19 cellular contexts compared by ENCODE assay signal in genomic region chr1:12056331-12056841, GRCh38. TPM values are rescaled to one million over a fixed set of nuclear protein-coding genes. Genes with fewer than 3 reads are reported as not detected.
DNase-seq lines count a peak whose midpoint lies in the region; ATAC-seq and TF ChIP-seq lines count a peak whose summit lies in the region.
"Had no signal": no experiment of that assay in that cellular context is flagged by ENCODE, and none has a peak within 500 bp of the region (broad histone marks: within the 10 kb centered on the region; RNA-seq: fewer than 3 reads in every experiment).

No MANE protein-coding gene starts in this region.

- no peaks in the 10 kb centered on the region for H3K36me3 Mint-ChIP-seq in activated T-helper 17 cell treated with anti-CD3 and anti-CD28 coated beads, Interleukin-2, amount 50 U/mL, for 72 hours (ENCODE audit: low read depth)
- no peaks in the 10 kb centered on the region for H3K36me3 Mint-ChIP-seq in Calu3 (ENCODE audit: insufficient read depth, unreplicated experiment)
- H3K36me3 Mint-ChIP-seq: type B pancreatic cell had no signal

- no peak for TF ChIP-seq CTCF in Calu3 (IDR thresholded peaks at IDR 0.05; ENCODE audit: unreplicated experiment)

- H3K27me3 Mint-ChIP-seq in activated T-helper 17 cell treated with anti-CD3 and anti-CD28 coated beads, Interleukin-2, amount 50 U/mL, for 72 hours: peaks cover 6% of the 10 kb centered on the region
- H3K27me3 Mint-ChIP-seq in Calu3 (ENCODE audit: unreplicated experiment): peaks cover 19% of the 10 kb centered on the region

- H3K9me3 Mint-ChIP-seq in activated T-helper 17 cell treated with anti-CD3 and anti-CD28 coated beads, Interleukin-2, amount 50 U/mL, for 72 hours: no peaks in the 10 kb centered on the region
- no peaks in the 10 kb centered on the region for H3K9me3 Mint-ChIP-seq in Calu3 (ENCODE audit: low read depth, unreplicated experiment)
- H3K9me3 Mint-ChIP-seq: type B pancreatic cell had no signal

- DNase-seq in stimulated activated CD4-positive, alpha-beta T cell treated with anti-CD3 and anti-CD28 coated beads, Interleukin-1b, Interleukin-23, amount 100 ng/mL, for 48 hours: peak; percentile 68
- no peak for DNase-seq in stimulated activated CD4-positive, alpha-beta T cell treated with anti-CD3 and anti-CD28 coated beads, Interleukin-4, amount 100 ng/mL, for 1 hour
- DNase-seq in HT1080 (ENCODE audit: low read depth) (peak; percentile 79), Calu3 (no peak), activated gamma-delta T cell treated with Interleukin-2 at 50 U/mL for 16 hours (no peak), cardiac septum (ENCODE audit: low spot score) (no peak)
- DNase-seq in stimulated activated naive CD8-positive, alpha-beta T cell treated with anti-CD3 and anti-CD28 coated beads, Interleukin-15, Interleukin-2, amounts not matched to agents 100 U/mL and 50 U/mL, for 24 hours: peak; percentile 49
- DNase-seq: anterior cingulate cortex, BE2C, DMS 273 treated with DMSO at 0.1 percent for 48 hours, foreskin melanocyte, KBM-7, left lung, NCI-H1048, NCI-H2081 treated with DMSO at 0.1 percent for 48 hours, NCI-H526 treated with DMSO at 0.1 percent for 48 hours, pancreas had no signal

- peak; percentile 70 for ATAC-seq in activated T-helper 17 cell treated with anti-CD3 and anti-CD28 coated beads, Interleukin-2, amount 50 U/mL, for 72 hours (replicated peaks)
- ATAC-seq in stimulated activated naive CD8-positive, alpha-beta T cell treated with anti-CD3 and anti-CD28 coated beads, Interleukin-15, Interleukin-2, amounts not matched to agents 100 U/mL and 50 U/mL, for 24 hours: peak; percentile 45
- ATAC-seq: left lung, pancreas had no signal

- peak overlapping the region; percentile 23 for H3K27ac Mint-ChIP-seq in activated T-helper 17 cell treated with anti-CD3 and anti-CD28 coated beads, Interleukin-2, amount 50 U/mL, for 72 hours
- no peak overlapping the region for H3K27ac Mint-ChIP-seq in Calu3 (ENCODE audit: unreplicated experiment)
- H3K27ac Mint-ChIP-seq: type B pancreatic cell had no signal

- intact Hi-C loops in Calu3 (cut with micrococcal nuclease; ENCODE audit: unreplicated experiment) (no loop called here), cardiac septum (cut with DNase I) (no loop called here)

- peak overlapping the region; percentile 64 for H3K4me3 Mint-ChIP-seq in activated T-helper 17 cell treated with anti-CD3 and anti-CD28 coated beads, Interleukin-2, amount 50 U/mL, for 72 hours
- no peak overlapping the region for H3K4me3 Mint-ChIP-seq in Calu3 (ENCODE audit: low read depth, unreplicated experiment)
- H3K4me3 Mint-ChIP-seq: type B pancreatic cell had no signal

- CTCF ChIA-PET in Calu3 (lab: Charles Lee): no interaction called here

- no TSS peak for BruUV-seq in Calu3 (replicated peaks; lab: Mats Ljungman, UMichigan)

- peaks cover 47% of the 10 kb centered on the region for H3K4me1 Mint-ChIP-seq in activated T-helper 17 cell treated with anti-CD3 and anti-CD28 coated beads, Interleukin-2, amount 50 U/mL, for 72 hours
- peaks cover 13% of the 10 kb centered on the region for H3K4me1 Mint-ChIP-seq in Calu3 (ENCODE audit: low read depth, unreplicated experiment)

RNA-seq across cellular contexts. Expression of gene TNFRSF8, which starts 6.7 kb away (rescaled TPM):
- 6.1 and 7.7 TPM in 2 replicates for total RNA-seq in HT1080 (2014; rRNA removed; shearing (Covaris generic))
- polyA plus RNA-seq in HT1080 (2015; cell fraction: cytosol; rRNA removed): 1.1 and 1.4 TPM in 2 replicates
- 2.3 and 2.6 TPM in 2 replicates for polyA plus RNA-seq in HT1080 (2015; cell fraction: nucleus; rRNA removed)
- 100 to 1,000 TPM in 1 of 2 donors, 10 to 100 TPM in 1; 35.3 to 216 TPM for total RNA-seq in activated T-helper 17 cell treated with anti-CD3 and anti-CD28 coated beads, Interleukin-2, amount 50 U/mL, for 72 hours
- not detected in 2 replicates for total RNA-seq in Calu3 (2022)
- total RNA-seq in cardiac septum: 1.4 TPM

RNA-seq across cellular contexts. Expression of gene MIIP, which starts 37.1 kb away (rescaled TPM):
- 30.4 and 34.2 TPM in 2 replicates for total RNA-seq in HT1080 (2014; rRNA removed; shearing (Covaris generic))
- 15.2 and 18.6 TPM in 2 replicates for polyA plus RNA-seq in HT1080 (2015; cell fraction: cytosol; rRNA removed)
- polyA plus RNA-seq in HT1080 (2015; cell fraction: nucleus; rRNA removed): 41.5 and 48.7 TPM in 2 replicates
- total RNA-seq in activated T-helper 17 cell treated with anti-CD3 and anti-CD28 coated beads, Interleukin-2, amount 50 U/mL, for 72 hours: 100 to 1,000 TPM in 1 of 2 donors, 10 to 100 TPM in 1; 51.1 to 115 TPM
- total RNA-seq in Calu3 (2022) (23.4 and 28.8 TPM in 2 replicates), cardiac septum (18.7 TPM)

Comparison
In these comparisons a context has a peak if more than half of its experiments do, and no peak if none do; other contexts are left out.
1. DNase-seq: peak in stimulated activated CD4-positive, alpha-beta T cell treated with anti-CD3 and anti-CD28 coated beads, Interleukin-1b, Interleukin-23, amount 100 ng/mL, for 48 hours (single experiment), HT1080 (single experiment) and stimulated activated naive CD8-positive, alpha-beta T cell treated with anti-CD3 and anti-CD28 coated beads, Interleukin-15, Interleukin-2, amounts not matched to agents 100 U/mL and 50 U/mL, for 24 hours (single experiment); none in stimulated activated CD4-positive, alpha-beta T cell treated with anti-CD3 and anti-CD28 coated beads, Interleukin-4, amount 100 ng/mL, for 1 hour (single experiment), Calu3 (single experiment), activated gamma-delta T cell treated with Interleukin-2 at 50 U/mL for 16 hours (single experiment) and cardiac septum (single experiment).